Comparison of ENCODE assay signal across 9 cellular contexts in the genomic region with DNA sequence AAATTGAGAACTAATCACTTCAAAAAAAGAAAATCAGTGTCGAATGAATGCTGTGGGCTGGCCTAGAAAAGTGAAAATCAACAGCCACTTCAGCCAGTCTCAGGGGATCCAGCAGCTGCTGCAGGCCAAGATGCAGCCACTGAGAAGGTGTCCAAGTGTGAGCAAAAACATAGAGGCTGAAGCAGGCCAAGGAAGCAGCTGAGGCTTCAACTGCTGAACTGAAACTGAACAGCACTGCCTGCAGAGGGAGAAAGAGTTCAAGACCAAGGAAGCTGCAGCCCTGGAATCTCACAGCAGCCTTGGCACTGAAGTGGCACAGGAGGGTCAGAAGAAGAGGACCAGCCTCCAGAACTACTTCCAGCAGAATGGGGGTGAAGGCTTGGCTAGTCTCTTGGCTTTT. TPM values are rescaled to one million over a fixed set of nuclear protein-coding genes. Genes with fewer than 3 reads are reported as not detected.
DNase-seq lines count a peak whose midpoint lies in the region; ATAC-seq and TF ChIP-seq lines count a peak whose summit lies in the region.
"Had no signal": no experiment of that assay in that cellular context is flagged by ENCODE, and none has a peak within 500 bp of the region (broad histone marks: within the 10 kb centered on the region; RNA-seq: fewer than 3 reads in every experiment).

No MANE protein-coding gene starts in this region.

- H3K4me3 ChIP-seq in RWPE2 (ENCODE audit: severe bottlenecking) (no peak overlapping the region), right atrium auricular region (no peak overlapping the region)
- H3K4me3 ChIP-seq: body of pancreas had no signal

- H3K4me1 ChIP-seq in RWPE2 (ENCODE audit: insufficient read depth, poor library complexity, severe bottlenecking) (no peaks in the 10 kb centered on the region), right atrium auricular region (no peaks in the 10 kb centered on the region)
- H3K4me1 ChIP-seq: body of pancreas had no signal

- H3K27me3 ChIP-seq in RWPE2 (ENCODE audit: insufficient read depth, poor library complexity, severe bottlenecking): no peaks in the 10 kb centered on the region
- no peaks in the 10 kb centered on the region for H3K27me3 ChIP-seq in right atrium auricular region
- H3K27me3 ChIP-seq: body of pancreas had no signal

- H3K27ac ChIP-seq in RWPE2 (ENCODE audit: poor library complexity, severe bottlenecking) (no peak overlapping the region), right atrium auricular region (no peak overlapping the region)
- H3K27ac ChIP-seq: body of pancreas had no signal

- H3K36me3 ChIP-seq in RWPE2 (ENCODE audit: low read depth) (no peaks in the 10 kb centered on the region), right atrium auricular region (no peaks in the 10 kb centered on the region)

- DNase-seq in AG08395 (ENCODE audit: low spot score): peak; percentile 13
- DNase-seq in RWPE2 (ENCODE audit: low spot score): no peak
- DNase-seq in right atrium auricular region (ENCODE audit: low spot score): peak; percentile 62
- no peak for DNase-seq in SHP77 (lab: John Stamatoyannopoulos, UW)
- DNase-seq in left lobe of liver (ENCODE audit: low spot score): no peak

- ATAC-seq in GM18519 (IDR thresholded peaks at IDR 0.05; ENCODE audit: low FRiP score, unreplicated experiment) (peak; percentile 42), HG03103 (IDR thresholded peaks at IDR 0.05; ENCODE audit: low read depth, unreplicated experiment) (peak; percentile 79), RWPE2 (ENCODE audit: low read depth) (peak; percentile 56; the same call in 2 of the 3 replicates), left lobe of liver (no peak)
- no peak for ATAC-seq in activated CD4-positive, CD25-positive, alpha-beta regulatory T cell treated with anti-CD3 and anti-CD28 coated beads, Interleukin-2, amount 50 U/mL, for 24 hours
- ATAC-seq: body of pancreas had no signal

- TF ChIP-seq CTCF in RWPE2 (IDR thresholded peaks at IDR 0.05; ENCODE audit: poor library complexity, severe bottlenecking) (peak; percentile 36), right atrium auricular region (IDR thresholded peaks at IDR 0.05) (peak in 1 of 2 donors; percentile 29)

- H3K9me3 ChIP-seq in RWPE2 (ENCODE audit: severe bottlenecking): no peaks in the 10 kb centered on the region
- no peaks in the 10 kb centered on the region for H3K9me3 ChIP-seq in right atrium auricular region
- H3K9me3 ChIP-seq: body of pancreas had no signal

RNA-seq across cellular contexts. Expression of a gene that starts 15.8 kb away (rescaled TPM):
- total RNA-seq in right atrium auricular region (not detected), left lobe of liver (not detected)
- total RNA-seq: body of pancreas had no signal

RNA-seq across cellular contexts. Expression of a gene that starts 28.0 kb away (rescaled TPM):
- total RNA-seq in right atrium auricular region (not detected), left lobe of liver (not detected)
- total RNA-seq: body of pancreas had no signal

Comparison
In these comparisons a context has a peak if more than half of its experiments do, and no peak if none do; other contexts are left out.
1. DNase-seq: peak in AG08395 (single experiment) and right atrium auricular region (single experiment); none in RWPE2 (single experiment), SHP77 (0 of 2) and left lobe of liver (single experiment).
2. ATAC-seq: peak in GM18519 (single experiment), HG03103 (single experiment) and RWPE2 (single experiment); none in activated CD4-positive, CD25-positive, alpha-beta regulatory T cell treated with anti-CD3 and anti-CD28 coated beads, Interleukin-2, amount 50 U/mL, for 24 hours (0 of 2) and left lobe of liver (single experiment).